In the genomic region with DNA sequence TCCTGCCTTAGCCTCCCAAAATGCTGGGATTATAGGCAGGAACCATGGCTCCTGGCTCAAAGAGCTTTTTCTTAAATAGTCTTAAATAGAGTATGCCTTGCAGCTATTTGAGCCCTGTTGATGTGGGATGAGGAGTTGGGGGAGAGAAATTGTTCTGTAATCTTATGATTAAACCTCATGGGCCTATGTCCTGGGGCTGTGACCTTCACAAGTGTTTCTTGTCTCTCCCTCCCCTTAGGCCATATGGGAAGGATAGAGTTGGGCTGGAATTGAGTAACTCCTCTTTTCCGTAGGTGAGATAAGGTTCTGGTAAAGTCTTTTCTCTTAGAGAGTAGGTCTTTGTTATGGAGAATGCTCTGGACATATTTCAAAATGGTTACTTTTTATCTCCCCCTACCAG, we compare ENCODE assay signal across 16 cellular contexts.
DNase-seq lines count a peak whose midpoint lies in the region; TF ChIP-seq lines count a peak whose summit lies in the region.
"Had no signal": no experiment of that assay in that cellular context is flagged by ENCODE, and none has a peak within 500 bp of the region (broad histone marks: within the 10 kb centered on the region; RNA-seq: fewer than 3 reads in every experiment).

No MANE protein-coding gene starts in this region.

- H3K4me2 ChIP-seq in PC-9: no peak overlapping the region
- H3K4me2 ChIP-seq: A549 had no signal

- H3K27me3 ChIP-seq in testis: no peaks in the 10 kb centered on the region
- no peaks in the 10 kb centered on the region for H3K27me3 ChIP-seq in PC-9 (ENCODE audit: insufficient read depth, low read depth)
- H3K27me3 ChIP-seq: BLaER1 treated with 17β-estradiol and CSF1 and Interleukin-3, amounts not matched to agents 10 nM and 100 nM had no signal

- POLR2A ChIA-PET in PC-9 (lab: Charles Lee; ENCODE audit: unreplicated experiment): no interaction called here

- H3K27ac ChIP-seq in testis (no peak overlapping the region), PC-9 (no peak overlapping the region), caudate nucleus (ENCODE audit: low read depth, low read length) (no peak overlapping the region)
- H3K27ac ChIP-seq: 22Rv1; A549; BLaER1 treated with 17β-estradiol and CSF1 and Interleukin-3, amounts not matched to agents 10 nM and 100 nM; C4-2B had no signal

- 73 to 76% methylated on average over 1 of the region's 1 CpG for WGBS in testis, 2 donors

- H3K79me2 ChIP-seq in PC-9 (ENCODE audit: low read depth): no peaks in the 10 kb centered on the region

- intact Hi-C loops in testis (cut with DNase I; ENCODE audit: low total_unique reads) (no loop called here), PC-9 (cut with micrococcal nuclease; ENCODE audit: unreplicated experiment) (no loop called here)

- H3K4me1 ChIP-seq in testis: no peaks in the 10 kb centered on the region
- H3K4me1 ChIP-seq in PC-9 (replicated peaks; ENCODE audit: insufficient read depth): no peaks in the 10 kb centered on the region
- H3K4me1 ChIP-seq: A549, Caco-2 had no signal

- H3K9me2 ChIP-seq in PC-9 (ENCODE audit: insufficient read depth): no peaks in the 10 kb centered on the region

- H4K20me1 ChIP-seq in PC-9 (ENCODE audit: insufficient read depth): no peaks in the 10 kb centered on the region
- H4K20me1 ChIP-seq: BLaER1 treated with 17β-estradiol and CSF1 and Interleukin-3, amounts not matched to agents 10 nM and 100 nM had no signal

- TF ChIP-seq CTCF in testis (IDR thresholded peaks at IDR 0.05) (no peak), PC-9 (conservative IDR thresholded peaks at IDR 0.05) (no peak)

- H3K36me3 ChIP-seq in testis (ENCODE audit: low read depth, missing control alignments) (no peaks in the 10 kb centered on the region), PC-9 (ENCODE audit: low read depth) (no peaks in the 10 kb centered on the region)

- CTCF ChIA-PET in PC-9 (lab: Charles Lee): interaction anchor here (0.6 to 0.7 kb wide), 2 partner anchors 68 to 342 kb away, joined by 5 to 32 read pairs; no protein-coding TSS in a partner anchor

- BruUV-seq in PC-9 (replicated peaks; lab: Mats Ljungman, UMichigan): no TSS peak

- H2AFZ ChIP-seq in PC-9: no peak overlapping the region

- peak; percentile 95 for DNase-seq in NCI-H226
- DNase-seq in amniotic epithelial cell (ENCODE audit: low read depth): peak; percentile 46
- peak; percentile 50 for DNase-seq in testis
- no peak for DNase-seq in PC-9
- DNase-seq in caudate nucleus (lab: John Stamatoyannopoulos, UW): no peak
- DNase-seq: AML-193; Caco-2; Calu3; CD4-positive, alpha-beta T cell; CD8-positive, alpha-beta T cell; DMS79 treated with DMSO at 0.1 percent for 48 hours; GF-D8 had no signal

- no peaks in the 10 kb centered on the region for H3F3A ChIP-seq in PC-9 (ENCODE audit: insufficient read depth, low read depth)

- H3K9me3 ChIP-seq in testis (no peaks in the 10 kb centered on the region), PC-9 (ENCODE audit: insufficient read depth, low read depth) (no peaks in the 10 kb centered on the region)
- H3K9me3 ChIP-seq: A549, Caco-2 had no signal

- TF ChIP-seq POLR2A in testis (IDR thresholded peaks at IDR 0.05): no peak

- no peak overlapping the region for H3K4me3 ChIP-seq in testis
- no peak overlapping the region for H3K4me3 ChIP-seq in PC-9
- H3K4me3 ChIP-seq: A549; BLaER1 treated with 17β-estradiol and CSF1 and Interleukin-3, amounts not matched to agents 10 nM and 100 nM had no signal

Comparison
In these comparisons a context has a peak if more than half of its experiments do, and no peak if none do; other contexts are left out.
1. DNase-seq: peak in NCI-H226 (single experiment), amniotic epithelial cell (single experiment) and testis (single experiment); none in PC-9 (0 of 2) and caudate nucleus (0 of 61).